29 cellular contexts compared by ENCODE assay signal in genomic region chr11:72293910-72294533, GRCh38. TPM values are rescaled to one million over a fixed set of nuclear protein-coding genes. Genes with fewer than 3 reads are reported as not detected.
"Had no signal": no experiment of that assay in that cellular context is flagged by ENCODE, and none has a peak within 500 bp of the region (broad histone marks: within the 10 kb centered on the region; RNA-seq: fewer than 3 reads in every experiment).

No MANE protein-coding gene starts in this region.

- ATAC-seq: esophagus mucosa; foreskin keratinocyte; naive thymus-derived CD4-positive, alpha-beta T cell; psoas muscle had no signal

- H3K4me3 ChIP-seq: heart left ventricle, left ventricle myocardium inferior, psoas muscle, smooth muscle cell, tibial nerve had no signal

- H3K9me3 Mint-ChIP-seq: activated CD4-positive, alpha-beta memory T cell treated with anti-CD3 and anti-CD28 coated beads, Interleukin-2, amount 10 ng/mL, durations not matched to agents 7 days and 5 days; activated CD4-positive, alpha-beta T cell treated with anti-CD3 and anti-CD28 coated beads, Interleukin-2, amount 10 ng/mL, durations not matched to agents 24 days and 14 days; activated naive CD4-positive, alpha-beta T cell treated with anti-CD3 and anti-CD28 coated beads for 36 hours; naive thymus-derived CD4-positive, alpha-beta T cell; stimulated activated memory B cell treated with anti-CD40 and anti-IgM and Interleukin-4, amounts not matched to agents 10 μg/mL and 1 μg/mL and 100 μg/mL, for 72 hours had no signal

- DNase-seq: activated CD4-positive, alpha-beta memory T cell treated with anti-CD3 and anti-CD28 coated beads, Interleukin-2, amount 10 ng/mL, durations not matched to agents 7 days and 5 days; activated CD4-positive, alpha-beta T cell treated with anti-CD3 and anti-CD28 coated beads, Interleukin-2, amount 10 ng/mL, durations not matched to agents 24 days and 14 days; activated CD4-positive, CD25-positive, alpha-beta regulatory T cell treated with anti-CD3 and anti-CD28 coated beads, Interleukin-2, amount 50 U/mL, for 72 hours; activated effector memory CD4-positive, alpha-beta T cell treated with anti-CD3 and anti-CD28 coated beads, Interleukin-2, amount 50 U/mL, for 16 hours; activated naive CD4-positive, alpha-beta T cell treated with anti-CD3 and anti-CD28 coated beads for 36 hours; amniotic stem cell; brain microvascular endothelial cell; cortex of kidney; foreskin keratinocyte; heart left ventricle; kidney glomerular epithelial cell; left ventricle myocardium inferior; midbrain; naive thymus-derived CD4-positive, alpha-beta T cell; nucleus accumbens; psoas muscle; stimulated activated CD4-positive, alpha-beta T cell treated with anti-CD3 and anti-CD28 coated beads, Interleukin-1b, Interleukin-23, amount 100 ng/mL, for 48 hours; stimulated activated CD4-positive, alpha-beta T cell treated with anti-CD3 and anti-CD28 coated beads, Interleukin-4, amount 100 ng/mL, for 4 hours; stimulated activated CD8-positive, alpha-beta memory T cell treated with anti-CD3 and anti-CD28 coated beads, Interleukin-4, amount 100 ng/mL, for 48 hours; T-helper 2 cell had no signal

- H3K27ac ChIP-seq: brain microvascular endothelial cell, foreskin keratinocyte, heart left ventricle, left ventricle myocardium inferior, parathyroid adenoma, psoas muscle, tibial nerve had no signal

- H3K9me3 ChIP-seq: heart left ventricle, left ventricle myocardium inferior, psoas muscle, tibial nerve had no signal

- H3K4me2 ChIP-seq: smooth muscle cell had no signal

- H3K4me3 Mint-ChIP-seq: activated CD4-positive, alpha-beta memory T cell treated with anti-CD3 and anti-CD28 coated beads, Interleukin-2, amount 10 ng/mL, durations not matched to agents 7 days and 5 days; activated CD4-positive, alpha-beta T cell treated with anti-CD3 and anti-CD28 coated beads, Interleukin-2, amount 10 ng/mL, durations not matched to agents 24 days and 14 days; activated naive CD4-positive, alpha-beta T cell treated with anti-CD3 and anti-CD28 coated beads for 36 hours; naive thymus-derived CD4-positive, alpha-beta T cell; stimulated activated memory B cell treated with anti-CD40 and anti-IgM and Interleukin-4, amounts not matched to agents 10 μg/mL and 1 μg/mL and 100 μg/mL, for 72 hours had no signal

- H3K27me3 ChIP-seq: brain microvascular endothelial cell, foreskin keratinocyte, heart left ventricle, tibial nerve had no signal

- H2AFZ ChIP-seq: parathyroid adenoma had no signal

- H3K27me3 Mint-ChIP-seq: activated CD4-positive, alpha-beta memory T cell treated with anti-CD3 and anti-CD28 coated beads, Interleukin-2, amount 10 ng/mL, durations not matched to agents 7 days and 5 days; activated CD4-positive, alpha-beta T cell treated with anti-CD3 and anti-CD28 coated beads, Interleukin-2, amount 10 ng/mL, durations not matched to agents 24 days and 14 days; naive thymus-derived CD4-positive, alpha-beta T cell; stimulated activated memory B cell treated with anti-CD40 and anti-IgM and Interleukin-4, amounts not matched to agents 10 μg/mL and 1 μg/mL and 100 μg/mL, for 72 hours had no signal

- H3K4me1 ChIP-seq: foreskin keratinocyte, heart left ventricle, left ventricle myocardium inferior, parathyroid adenoma, psoas muscle, tibial nerve had no signal

- H3K4me1 Mint-ChIP-seq: activated CD4-positive, alpha-beta memory T cell treated with anti-CD3 and anti-CD28 coated beads, Interleukin-2, amount 10 ng/mL, durations not matched to agents 7 days and 5 days; activated CD4-positive, alpha-beta T cell treated with anti-CD3 and anti-CD28 coated beads, Interleukin-2, amount 10 ng/mL, durations not matched to agents 24 days and 14 days had no signal

- H3K27ac Mint-ChIP-seq: activated CD4-positive, alpha-beta memory T cell treated with anti-CD3 and anti-CD28 coated beads, Interleukin-2, amount 10 ng/mL, durations not matched to agents 7 days and 5 days; activated CD4-positive, alpha-beta T cell treated with anti-CD3 and anti-CD28 coated beads, Interleukin-2, amount 10 ng/mL, durations not matched to agents 24 days and 14 days; activated naive CD4-positive, alpha-beta T cell treated with anti-CD3 and anti-CD28 coated beads for 36 hours; naive thymus-derived CD4-positive, alpha-beta T cell; stimulated activated memory B cell treated with anti-CD40 and anti-IgM and Interleukin-4, amounts not matched to agents 10 μg/mL and 1 μg/mL and 100 μg/mL, for 72 hours had no signal

- H3K79me2 ChIP-seq: parathyroid adenoma had no signal

- H3K9ac ChIP-seq: parathyroid adenoma had no signal

RNA-seq across cellular contexts. Expression of gene PHOX2A, which starts 50.0 kb away (rescaled TPM):
- total RNA-seq: activated CD4-positive, alpha-beta memory T cell treated with anti-CD3 and anti-CD28 coated beads, Interleukin-2, amount 10 ng/mL, durations not matched to agents 7 days and 5 days; activated CD4-positive, alpha-beta T cell treated with anti-CD3 and anti-CD28 coated beads, Interleukin-2, amount 10 ng/mL, durations not matched to agents 24 days and 14 days; activated naive CD4-positive, alpha-beta T cell treated with anti-CD3 and anti-CD28 coated beads for 36 hours; astrocyte; cardiac septum; cerebellum; esophagus mucosa; foreskin keratinocyte; heart left ventricle; left ventricle myocardium inferior; naive thymus-derived CD4-positive, alpha-beta T cell; psoas muscle; smooth muscle cell; temporal lobe; tibial nerve had no signal
